26 cellular contexts compared by ENCODE assay signal in the genomic region with DNA sequence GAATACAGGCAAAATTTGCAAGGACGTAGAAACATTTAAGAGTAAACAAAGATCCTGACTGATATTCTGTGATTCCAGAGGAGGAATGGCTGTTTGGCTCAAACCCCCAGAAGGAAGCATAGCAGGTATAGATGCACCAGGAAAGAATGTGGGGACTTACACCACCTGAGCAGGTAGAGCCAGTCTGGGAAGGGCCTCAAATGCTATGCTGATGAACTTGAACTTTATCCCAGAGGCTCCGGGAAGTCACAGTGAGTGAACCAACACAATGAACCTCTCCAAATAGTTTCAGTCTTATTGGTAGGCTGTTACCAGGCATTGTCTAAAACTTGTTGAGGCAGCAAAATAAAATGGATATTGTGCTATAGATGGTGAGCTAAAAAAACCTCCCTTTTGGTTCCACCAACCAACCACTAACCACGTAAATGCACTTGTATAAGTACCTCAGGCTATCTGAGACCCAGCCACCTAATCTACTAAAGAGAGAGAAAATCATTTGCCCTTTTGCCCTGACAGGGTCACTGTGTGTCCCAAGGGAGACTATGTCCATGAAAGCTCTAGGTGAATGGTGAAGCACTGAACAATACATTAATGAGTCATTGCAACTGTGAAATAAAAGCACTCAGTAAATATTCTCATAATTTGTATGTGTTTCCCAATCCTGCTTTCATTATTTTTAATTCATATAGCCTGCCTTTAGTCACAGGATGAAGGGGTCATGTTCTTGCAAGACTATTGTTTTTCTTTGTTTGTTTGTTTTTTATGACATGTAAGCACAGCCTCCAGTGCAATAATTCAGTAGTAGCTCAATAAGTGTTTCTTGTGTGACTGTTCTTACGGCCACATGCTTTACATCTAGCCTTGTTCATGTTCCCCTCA.
DNase-seq lines count a peak whose midpoint lies in the region; ATAC-seq and TF ChIP-seq lines count a peak whose summit lies in the region.
"Had no signal": no experiment of that assay in that cellular context is flagged by ENCODE, and none has a peak within 500 bp of the region (broad histone marks: within the 10 kb centered on the region; RNA-seq: fewer than 3 reads in every experiment).

No MANE protein-coding gene starts in this region.

- no peak overlapping the region for H3K4me3 Mint-ChIP-seq in Calu3 (ENCODE audit: low read depth, unreplicated experiment)
- no peak overlapping the region for H3K4me3 Mint-ChIP-seq in progenitor cell of endocrine pancreas (ENCODE audit: low read depth)
- H3K4me3 Mint-ChIP-seq: activated naive CD4-positive, alpha-beta T cell treated with anti-CD3 and anti-CD28 coated beads, Interleukin-2, amount 50 U/mL, for 24 hours; activated T-cell treated with anti-CD3 and anti-CD28 coated beads, Interleukin-2, amount 50 U/mL, for 72 hours; central memory CD8-positive, alpha-beta T cell; mesothelial cell of epicardium; nephron had no signal

- H3K4me1 ChIP-seq in esophagus squamous epithelium: peaks cover 8 to 53% (median 10%) of the 10 kb centered on the region in 3 donors
- H3K4me1 ChIP-seq in mucosa of descending colon (ENCODE audit: low read depth): peaks cover 4% of the 10 kb centered on the region
- H3K4me1 ChIP-seq: left lung, pancreas, SJCRH30 had no signal

- H3K9me3 Mint-ChIP-seq in Calu3 (ENCODE audit: low read depth, unreplicated experiment) (peaks cover 4% of the 10 kb centered on the region), progenitor cell of endocrine pancreas (ENCODE audit: low read depth) (no peaks in the 10 kb centered on the region)
- H3K9me3 Mint-ChIP-seq: activated naive CD4-positive, alpha-beta T cell treated with anti-CD3 and anti-CD28 coated beads, Interleukin-2, amount 50 U/mL, for 24 hours; central memory CD8-positive, alpha-beta T cell; nephron had no signal

- H3K4me3 ChIP-seq in esophagus squamous epithelium (no peak overlapping the region), mucosa of descending colon (no peak overlapping the region)
- H3K4me3 ChIP-seq: left lung, pancreas, SJCRH30 had no signal

- peak overlapping the region; percentile 56 to 87 (median 62) for H3K27ac ChIP-seq in esophagus squamous epithelium
- H3K27ac ChIP-seq: C4-2B, KMS-11, left lung, pancreas, SJCRH30 had no signal

- H3K27ac Mint-ChIP-seq in Calu3 (ENCODE audit: unreplicated experiment) (no peak overlapping the region), progenitor cell of endocrine pancreas (no peak overlapping the region)
- H3K27ac Mint-ChIP-seq: activated naive CD4-positive, alpha-beta T cell treated with anti-CD3 and anti-CD28 coated beads, Interleukin-2, amount 50 U/mL, for 24 hours; activated T-cell treated with anti-CD3 and anti-CD28 coated beads, Interleukin-2, amount 50 U/mL, for 72 hours; mesothelial cell of epicardium had no signal

- H3K36me3 ChIP-seq in esophagus squamous epithelium (no peaks in the 10 kb centered on the region), mucosa of descending colon (ENCODE audit: low read depth) (no peaks in the 10 kb centered on the region)
- H3K36me3 ChIP-seq: left lung, pancreas, SJCRH30 had no signal

- H3K36me3 Mint-ChIP-seq in Calu3 (ENCODE audit: insufficient read depth, unreplicated experiment): no peaks in the 10 kb centered on the region
- H3K36me3 Mint-ChIP-seq in progenitor cell of endocrine pancreas (ENCODE audit: insufficient read depth): no peaks in the 10 kb centered on the region
- H3K36me3 Mint-ChIP-seq: activated naive CD4-positive, alpha-beta T cell treated with anti-CD3 and anti-CD28 coated beads, Interleukin-2, amount 50 U/mL, for 24 hours; mesothelial cell of epicardium had no signal

- CTCF ChIA-PET in Calu3 (lab: Charles Lee): no interaction called here

- peak; percentile 32 for DNase-seq in Calu3
- DNase-seq in NCI-H69 (lab: John Stamatoyannopoulos, UW): peak; percentile 25
- no peak for DNase-seq in esophagus squamous epithelium (lab: John Stamatoyannopoulos, UW)
- DNase-seq in mucosa of descending colon: peak in 1 of 3 donors; percentile 54
- DNase-seq in NCI-H1436 treated with DMSO at 0.1 percent for 48 hours (lab: John Stamatoyannopoulos, UW): no peak
- DNase-seq in cortex of kidney (lab: John Stamatoyannopoulos, UW): no peak
- no peak for DNase-seq in progenitor cell of endocrine pancreas (ENCODE audit: low spot score, unreplicated experiment)
- no peak for DNase-seq in cardiac septum (ENCODE audit: low spot score)
- DNase-seq: activated T-cell treated with anti-CD3 and anti-CD28 coated beads, Interleukin-2, amount 50 U/mL, for 72 hours; aorta; erythroblast; GDM1; left lung; MV-4-11; NCI-H1694; NCI-H345; pancreas; SJCRH30 had no signal

- H3K27me3 ChIP-seq in esophagus squamous epithelium: peaks cover 0 to 3% (median 0%) of the 10 kb centered on the region in 4 donors
- H3K27me3 ChIP-seq: left lung, pancreas, SJCRH30 had no signal

- intact Hi-C loops in Calu3 (cut with micrococcal nuclease; ENCODE audit: unreplicated experiment) (loop anchor here (5.0 kb wide), 1 partner anchor 493 kb away; no protein-coding TSS in a partner anchor), esophagus squamous epithelium (cut with DNase I) (no loop called here), mucosa of descending colon (cut with DNase I, micrococcal nuclease) (no loop called here), cardiac septum (cut with DNase I) (no loop called here)

- H3K9me3 ChIP-seq in esophagus squamous epithelium (no peaks in the 10 kb centered on the region), mucosa of descending colon (no peaks in the 10 kb centered on the region)
- H3K9me3 ChIP-seq: left lung, pancreas, SJCRH30 had no signal

- ATAC-seq in mucosa of descending colon: peak; percentile 93
- ATAC-seq: activated T-cell treated with anti-CD3 and anti-CD28 coated beads, Interleukin-2, amount 50 U/mL, for 72 hours; HCT116; left lung; pancreas; sciatic nerve had no signal

- WGBS in esophagus squamous epithelium, 2 donors: 31 to 43% methylated on average over 4 of the region's 4 CpGs

- peaks cover 16% of the 10 kb centered on the region for H3K4me1 Mint-ChIP-seq in Calu3 (ENCODE audit: low read depth, unreplicated experiment)
- peaks cover 8% of the 10 kb centered on the region for H3K4me1 Mint-ChIP-seq in progenitor cell of endocrine pancreas (ENCODE audit: low read depth)
- H3K4me1 Mint-ChIP-seq: activated naive CD4-positive, alpha-beta T cell treated with anti-CD3 and anti-CD28 coated beads, Interleukin-2, amount 50 U/mL, for 24 hours; central memory CD8-positive, alpha-beta T cell; nephron had no signal

- TF ChIP-seq CTCF in Calu3 (IDR thresholded peaks at IDR 0.05; ENCODE audit: unreplicated experiment) (no peak), esophagus squamous epithelium (IDR thresholded peaks at IDR 0.05) (no peak), mucosa of descending colon (IDR thresholded peaks at IDR 0.05) (no peak), progenitor cell of endocrine pancreas (IDR thresholded peaks at IDR 0.05; ENCODE audit: unreplicated experiment) (no peak)

- no peak for TF ChIP-seq POLR2A in esophagus squamous epithelium (IDR thresholded peaks at IDR 0.05)

- no TSS peak for BruUV-seq in Calu3 (replicated peaks; lab: Mats Ljungman, UMichigan)

- H3K27me3 Mint-ChIP-seq in Calu3 (ENCODE audit: unreplicated experiment): no peaks in the 10 kb centered on the region
- no peaks in the 10 kb centered on the region for H3K27me3 Mint-ChIP-seq in progenitor cell of endocrine pancreas
- H3K27me3 Mint-ChIP-seq: activated naive CD4-positive, alpha-beta T cell treated with anti-CD3 and anti-CD28 coated beads, Interleukin-2, amount 50 U/mL, for 24 hours had no signal

Comparison
In these comparisons a context has a peak if more than half of its experiments do, and no peak if none do; other contexts are left out.
1. DNase-seq: peak in Calu3 (single experiment) and NCI-H69 (single experiment); none in esophagus squamous epithelium (single experiment), NCI-H1436 treated with DMSO at 0.1 percent for 48 hours (single experiment), cortex of kidney (single experiment), progenitor cell of endocrine pancreas (single experiment) and cardiac septum (single experiment).